In the genomic region with DNA sequence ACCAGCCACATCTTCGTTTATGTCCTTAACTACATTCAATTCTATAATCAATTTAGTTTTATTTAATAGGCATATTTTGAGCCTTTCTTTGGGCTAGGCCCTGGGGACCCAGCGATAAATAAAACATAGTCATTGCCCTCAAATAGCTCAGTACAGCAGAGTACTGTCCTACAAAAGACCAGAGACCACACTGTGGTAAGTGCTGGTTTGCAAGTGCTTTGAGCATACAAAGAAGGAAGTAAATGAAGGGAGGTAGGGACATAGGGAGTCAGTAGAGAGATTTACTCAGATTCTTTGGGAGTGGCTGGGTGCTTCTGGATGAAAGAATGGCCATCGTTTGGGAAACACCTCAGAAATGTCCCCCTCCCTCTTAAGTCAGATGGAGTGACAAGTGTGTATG, we compare ENCODE assay signal across 29 cellular contexts. TPM values are rescaled to one million over a fixed set of nuclear protein-coding genes. Genes with fewer than 3 reads are reported as not detected.
DNase-seq lines count a peak whose midpoint lies in the region; ATAC-seq and TF ChIP-seq lines count a peak whose summit lies in the region.
"Had no signal": no experiment of that assay in that cellular context is flagged by ENCODE, and none has a peak within 500 bp of the region (broad histone marks: within the 10 kb centered on the region; RNA-seq: fewer than 3 reads in every experiment).

No MANE protein-coding gene starts in this region.

- TF ChIP-seq CTCF in fibroblast of lung (conservative IDR thresholded peaks at IDR 0.05 in 1 of 2, IDR thresholded peaks at IDR 0.05 in 1 of 2; ENCODE audit: low read depth in 1 of 2, low read length in 2 of 2) (no peak), osteoblast (IDR thresholded peaks at IDR 0.05; ENCODE audit: extremely low read depth, low read depth, low read length) (no peak)

- H3K27ac ChIP-seq in fibroblast of lung (ENCODE audit: insufficient read depth, low read length) (no peak overlapping the region), osteoblast (ENCODE audit: low read depth, low read length) (peak overlapping the region; percentile 57)
- H3K27ac ChIP-seq: body of pancreas, skin epidermis, uterus had no signal

- no peaks in the 10 kb centered on the region for H3K9me3 ChIP-seq in fibroblast of lung (ENCODE audit: control insufficient read depth, insufficient read depth, low read depth, low read length)
- H3K9me3 ChIP-seq in osteoblast (ENCODE audit: low read depth, low read length) = no peaks in the 10 kb centered on the region
- H3K9me3 ChIP-seq: body of pancreas, MG63, thoracic aorta, uterus had no signal

- H2AFZ ChIP-seq in fibroblast of lung (ENCODE audit: low read length) (no peak overlapping the region), osteoblast (ENCODE audit: low read length) (no peak overlapping the region)

- no peak overlapping the region for H3K9ac ChIP-seq in fibroblast of lung (ENCODE audit: insufficient read depth, low read length)

- intact Hi-C loops in left ventricle myocardium superior (cut with micrococcal nuclease) = no loop called here
- intact Hi-C loops in cardiac septum (cut with DNase I) = loop anchor here (5.0 kb wide), 1 partner anchor 34 kb away; the partner anchor contains the start of gene MAPRE2

- H3K27me3 ChIP-seq in fibroblast of lung (ENCODE audit: control insufficient read depth, insufficient read depth, low read length) (no peaks in the 10 kb centered on the region), osteoblast (ENCODE audit: insufficient read depth, low read length) (no peaks in the 10 kb centered on the region)
- H3K27me3 ChIP-seq: body of pancreas, dorsolateral prefrontal cortex, MG63, uterus had no signal

- H3K79me2 ChIP-seq in fibroblast of lung (ENCODE audit: control insufficient read depth, insufficient read depth, low read length) = no peaks in the 10 kb centered on the region
- H3K79me2 ChIP-seq in osteoblast (ENCODE audit: insufficient read depth, low read length) = peaks cover 2% of the 10 kb centered on the region

- H3K4me2 ChIP-seq in fibroblast of lung (ENCODE audit: extremely low read depth, insufficient read depth, low read length) = peak overlapping the region; percentile 1
- peak overlapping the region; percentile 42 for H3K4me2 ChIP-seq in osteoblast (ENCODE audit: insufficient read depth, low read length)

- no peak for DNase-seq in left ventricle myocardium superior
- no peak for DNase-seq in cardiac septum (ENCODE audit: low spot score)
- no peak for DNase-seq in fibroblast of lung (ENCODE audit: low read depth in 2 of 2)
- no peak for DNase-seq in osteoblast (ENCODE audit: insufficient read length, low spot score, missing footprints)
- DNase-seq in activated effector memory CD4-positive, alpha-beta T cell treated with Interleukin-2 at 50 U/mL for 16 hours = no peak
- no peak for DNase-seq in KBM-7
- DNase-seq: activated CD4-positive, alpha-beta memory T cell treated with anti-CD3 and anti-CD28 coated beads for 36 hours; activated CD4-positive, alpha-beta T cell treated with anti-CD3 and anti-CD28 coated beads for 1 hour; activated CD8-positive, alpha-beta memory T cell treated with anti-CD3 and anti-CD28 coated beads, Interleukin-2, amount 50 U/mL, for 4 hours; activated naive CD4-positive, alpha-beta T cell treated with anti-CD3 and anti-CD28 coated beads for 36 hours; body of pancreas; CD4-positive, alpha-beta memory T cell; cerebellar nuclear complex; DMS 273 treated with DMSO at 0.1 percent for 48 hours; dorsolateral prefrontal cortex; hypothalamus; KG1; MG63; naive B cell; NCI-H1930; NCI-H524 treated with DMSO at 0.1 percent for 48 hours; NK-92 treated with Interleukin-12 subunit alpha and Interleukin-12 subunit beta, amount 100 ng/mL, for 24 hours; nucleus accumbens; SHP77; uterus had no signal

- H3K4me3 ChIP-seq in fibroblast of lung (replicated peaks in 1 of 4; ENCODE audit: control extremely low read depth in 1 of 4, insufficient read depth in 1 of 4, low read depth in 3 of 4, low read length in 4 of 4) = no peak overlapping the region
- no peak overlapping the region for H3K4me3 ChIP-seq in osteoblast (ENCODE audit: insufficient read depth, low read length)
- H3K4me3 ChIP-seq: body of pancreas, dorsolateral prefrontal cortex, MG63, skin epidermis, thoracic aorta, uterus had no signal

- ATAC-seq in left ventricle myocardium superior (peak; percentile 3), HG03039 (IDR thresholded peaks at IDR 0.05; ENCODE audit: unreplicated experiment) (no peak), GM21717 (IDR thresholded peaks at IDR 0.05; ENCODE audit: unreplicated experiment) (no peak)
- ATAC-seq: body of pancreas had no signal

- H3K4me1 ChIP-seq in fibroblast of lung (ENCODE audit: control insufficient read depth, extremely low read depth, insufficient read depth, low read length) (peaks cover 4% of the 10 kb centered on the region), osteoblast (ENCODE audit: insufficient read depth, low read length) (peaks cover 29% of the 10 kb centered on the region)
- H3K4me1 ChIP-seq: uterus had no signal

- in situ Hi-C loops in KBM-7 (cut with MboI; ENCODE audit: low pct_unique_long_range_greater_than_20kb, low sequenced_read_pairs) = no loop called here

- H4K20me1 ChIP-seq in fibroblast of lung (ENCODE audit: control insufficient read depth, extremely low read depth, insufficient read depth, low read length) = no peaks in the 10 kb centered on the region
- no peaks in the 10 kb centered on the region for H4K20me1 ChIP-seq in osteoblast (ENCODE audit: insufficient read depth, low read length)

- H3K36me3 ChIP-seq in fibroblast of lung (ENCODE audit: control insufficient read depth, insufficient read depth, low read length) (no peaks in the 10 kb centered on the region), osteoblast (ENCODE audit: insufficient read depth, low read length) (no peaks in the 10 kb centered on the region)
- H3K36me3 ChIP-seq: MG63, thoracic aorta, uterus had no signal

RNA-seq across cellular contexts. Expression of gene MAPRE2, which starts 34.9 kb away (rescaled TPM):
- total RNA-seq in left ventricle myocardium superior = 111 TPM
- 164 TPM for total RNA-seq in cardiac septum
- 8.2 and 18.5 TPM in 2 replicates for total RNA-seq in fibroblast of lung
- polyA plus RNA-seq in fibroblast of lung = 88.1 and 95.6 TPM in 2 replicates
- polyA plus RNA-seq in fibroblast of lung (2012) = 36.1 and 39.0 TPM in 2 replicates
- polyA minus RNA-seq in fibroblast of lung (ENCODE audit: low replicate concordance) = 36.0 and 39.2 TPM in 2 replicates
- total RNA-seq in osteoblast = 21.7 and 24.2 TPM in 2 replicates
